Comparison of ENCODE assay signal across 8 cellular contexts in genomic region chr17:7838291-7839075, GRCh38. TPM values are rescaled to one million over a fixed set of nuclear protein-coding genes. Genes with fewer than 3 reads are reported as not detected.
DNase-seq lines count a peak whose midpoint lies in the region; ATAC-seq and TF ChIP-seq lines count a peak whose summit lies in the region.

No MANE protein-coding gene starts in this region.

- DNase-seq in T-helper 1 cell (no peak), NCI-H146 treated with DMSO at 0.1 percent for 48 hours (lab: John Stamatoyannopoulos, UW; ENCODE audit: unreplicated experiment) (peak; percentile 6), glomerular visceral epithelial cell (ENCODE audit: extremely low spot score) (peak; percentile 66), progenitor cell of endocrine pancreas (ENCODE audit: low spot score, unreplicated experiment) (no peak), left lobe of liver (ENCODE audit: low spot score) (no peak), germinal center (ENCODE audit: low spot score) (no peak)
- peak; percentile 63 for DNase-seq in activated CD8-positive, alpha-beta T cell treated with anti-CD3 and anti-CD28 coated beads for 36 hours

- intact Hi-C loops in activated CD8-positive, alpha-beta T cell treated with anti-CD3 and anti-CD28 coated beads for 36 hours (cut with micrococcal nuclease), result no loop called here

- H3K4me3 Mint-ChIP-seq in T-helper 1 cell treated with Interleukin-12 subunit alpha and Interleukin-12 subunit beta and Interleukin-4 antibody, amounts not matched to agents 30 μg/mL and 1 μg/mL, for 36 hours, result peak overlapping the region; percentile 74
- peak overlapping the region; percentile 83 for H3K4me3 Mint-ChIP-seq in activated CD8-positive, alpha-beta T cell treated with anti-CD3 and anti-CD28 coated beads for 36 hours
- H3K4me3 Mint-ChIP-seq in progenitor cell of endocrine pancreas (ENCODE audit: low read depth), result peak overlapping the region; percentile 72

- no peaks in the 10 kb centered on the region for H3K9me3 Mint-ChIP-seq in T-helper 1 cell treated with Interleukin-12 subunit alpha and Interleukin-12 subunit beta and Interleukin-4 antibody, amounts not matched to agents 30 μg/mL and 1 μg/mL, for 36 hours
- H3K9me3 Mint-ChIP-seq in activated CD8-positive, alpha-beta T cell treated with anti-CD3 and anti-CD28 coated beads for 36 hours, result no peaks in the 10 kb centered on the region
- no peaks in the 10 kb centered on the region for H3K9me3 Mint-ChIP-seq in progenitor cell of endocrine pancreas (ENCODE audit: low read depth)

- peak overlapping the region; percentile 56 for H3K27ac Mint-ChIP-seq in T-helper 1 cell treated with Interleukin-12 subunit alpha and Interleukin-12 subunit beta and Interleukin-4 antibody, amounts not matched to agents 30 μg/mL and 1 μg/mL, for 36 hours
- H3K27ac Mint-ChIP-seq in activated CD8-positive, alpha-beta T cell treated with anti-CD3 and anti-CD28 coated beads for 36 hours, result peak overlapping the region; percentile 92
- peak overlapping the region; percentile 44 for H3K27ac Mint-ChIP-seq in progenitor cell of endocrine pancreas

- H3K36me3 Mint-ChIP-seq in T-helper 1 cell treated with Interleukin-12 subunit alpha and Interleukin-12 subunit beta and Interleukin-4 antibody, amounts not matched to agents 30 μg/mL and 1 μg/mL, for 36 hours (ENCODE audit: low read depth), result peaks cover 14% of the 10 kb centered on the region
- H3K36me3 Mint-ChIP-seq in activated CD8-positive, alpha-beta T cell treated with anti-CD3 and anti-CD28 coated beads for 36 hours (ENCODE audit: low read depth), result peaks cover 18% of the 10 kb centered on the region
- peaks cover 9% of the 10 kb centered on the region for H3K36me3 Mint-ChIP-seq in progenitor cell of endocrine pancreas (ENCODE audit: insufficient read depth)

- H3K4me1 Mint-ChIP-seq in T-helper 1 cell treated with Interleukin-12 subunit alpha and Interleukin-12 subunit beta and Interleukin-4 antibody, amounts not matched to agents 30 μg/mL and 1 μg/mL, for 36 hours (ENCODE audit: low read depth), result peaks cover 65% of the 10 kb centered on the region
- H3K4me1 Mint-ChIP-seq in activated CD8-positive, alpha-beta T cell treated with anti-CD3 and anti-CD28 coated beads for 36 hours (ENCODE audit: low read depth), result peaks cover 53% of the 10 kb centered on the region
- H3K4me1 Mint-ChIP-seq in progenitor cell of endocrine pancreas (ENCODE audit: low read depth), result peaks cover 57% of the 10 kb centered on the region

- POLR2A ChIA-PET in activated CD8-positive, alpha-beta T cell treated with anti-CD3 and anti-CD28 coated beads for 36 hours (lab: Charles Lee), result interaction anchor here (0.6 to 7.2 kb wide), 9 partner anchors 10 to 1153 kb away, joined by 3 to 74 read pairs (median 4); partner anchors contain the start of genes CYB5D1, NAA38 and TP53

- no peak for ATAC-seq in activated CD8-positive, alpha-beta T cell treated with anti-CD3 and anti-CD28 coated beads for 36 hours
- no peak for ATAC-seq in left lobe of liver

- CTCF ChIA-PET in activated CD8-positive, alpha-beta T cell treated with anti-CD3 and anti-CD28 coated beads for 36 hours (lab: Charles Lee), result interaction anchor here (1.0 to 2.0 kb wide), 4 partner anchors 13 to 23 kb away, joined by 3 to 7 read pairs (median 5); partner anchors contain the start of gene NAA38

- no peak for TF ChIP-seq CTCF in activated CD8-positive, alpha-beta T cell treated with anti-CD3 and anti-CD28 coated beads for 36 hours (IDR thresholded peaks at IDR 0.05)
- TF ChIP-seq CTCF in progenitor cell of endocrine pancreas (IDR thresholded peaks at IDR 0.05; ENCODE audit: unreplicated experiment), result no peak

- H3K27me3 Mint-ChIP-seq in T-helper 1 cell treated with Interleukin-12 subunit alpha and Interleukin-12 subunit beta and Interleukin-4 antibody, amounts not matched to agents 30 μg/mL and 1 μg/mL, for 36 hours (ENCODE audit: low read depth), result peaks cover under 1% of the 10 kb centered on the region
- no peaks in the 10 kb centered on the region for H3K27me3 Mint-ChIP-seq in activated CD8-positive, alpha-beta T cell treated with anti-CD3 and anti-CD28 coated beads for 36 hours
- no peaks in the 10 kb centered on the region for H3K27me3 Mint-ChIP-seq in progenitor cell of endocrine pancreas

RNA-seq across cellular contexts. Expression of gene KDM6B, which starts 4.5 kb away (rescaled TPM):
- total RNA-seq in activated CD8-positive, alpha-beta T cell treated with anti-CD3 and anti-CD28 coated beads for 36 hours, result 10 to 100 TPM; 49.2 to 53.8 TPM
- 110 and 117 TPM in 2 replicates for total RNA-seq in progenitor cell of endocrine pancreas
- 18.1 TPM for total RNA-seq in left lobe of liver

RNA-seq across cellular contexts. Expression of gene TMEM88, which starts 16.4 kb away (rescaled TPM):
- total RNA-seq in activated CD8-positive, alpha-beta T cell treated with anti-CD3 and anti-CD28 coated beads for 36 hours, result 1 to 10 TPM; 2.4 to 2.9 TPM
- total RNA-seq in progenitor cell of endocrine pancreas, result 11.3 and 15.8 TPM in 2 replicates
- 1.3 TPM for total RNA-seq in left lobe of liver

RNA-seq across cellular contexts. Expression of gene NAA38, which starts 18.9 kb away (rescaled TPM):
- 10 to 100 TPM; 72.8 to 77.2 TPM for total RNA-seq in activated CD8-positive, alpha-beta T cell treated with anti-CD3 and anti-CD28 coated beads for 36 hours
- 63.4 and 70.0 TPM in 2 replicates for total RNA-seq in progenitor cell of endocrine pancreas
- 33.5 TPM for total RNA-seq in left lobe of liver

RNA-seq across cellular contexts. Expression of gene CYB5D1, which starts 19.3 kb away (rescaled TPM):
- 10 to 100 TPM; 13.5 to 16.2 TPM for total RNA-seq in activated CD8-positive, alpha-beta T cell treated with anti-CD3 and anti-CD28 coated beads for 36 hours
- total RNA-seq in progenitor cell of endocrine pancreas (16.3 and 18.2 TPM in 2 replicates), left lobe of liver (12.4 TPM)

RNA-seq across cellular contexts. Expression of gene CHD3, which starts 50.1 kb away (rescaled TPM):
- 100 to 1,000 TPM; 130 to 139 TPM for total RNA-seq in activated CD8-positive, alpha-beta T cell treated with anti-CD3 and anti-CD28 coated beads for 36 hours
- total RNA-seq in progenitor cell of endocrine pancreas (112 and 119 TPM in 2 replicates), left lobe of liver (5.7 TPM)

Comparison
In these comparisons a context has a peak if more than half of its experiments do, and no peak if none do; other contexts are left out.
1. DNase-seq: peak in NCI-H146 treated with DMSO at 0.1 percent for 48 hours (single experiment), activated CD8-positive, alpha-beta T cell treated with anti-CD3 and anti-CD28 coated beads for 36 hours (single experiment) and glomerular visceral epithelial cell (single experiment); none in T-helper 1 cell (0 of 5), progenitor cell of endocrine pancreas (single experiment), left lobe of liver (single experiment) and germinal center (single experiment).
2. Peak in every context shown above with its lines, with median percentiles within 50 percentile points of each other: H3K27ac Mint-ChIP-seq and H3K4me3 Mint-ChIP-seq.